1 cellular context compared by ENCODE assay signal in the genomic region with DNA sequence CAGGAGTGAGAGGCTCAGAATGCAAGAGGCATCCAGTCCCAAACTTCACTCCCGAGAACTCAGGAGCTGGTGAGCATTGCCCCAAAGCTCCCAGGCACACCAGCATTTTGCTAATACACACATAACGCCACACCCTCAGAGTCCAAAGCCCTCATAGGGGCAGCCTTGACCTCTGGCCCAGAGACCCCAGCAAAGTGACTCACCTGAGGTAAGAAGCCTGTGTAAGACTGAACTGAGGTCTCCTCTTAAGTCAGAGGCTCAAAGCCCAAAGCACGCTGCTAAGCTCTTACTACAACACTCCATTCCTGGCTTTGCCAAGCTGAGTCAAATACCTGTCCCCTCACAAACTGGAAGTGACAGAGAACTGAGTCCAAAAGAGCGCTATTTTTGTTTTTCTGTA.
TF ChIP-seq lines count a peak whose summit lies in the region.

No MANE protein-coding gene starts in this region.

TF ChIP-seq in HepG2, 621 proteins besides CTCF, POLR2A, EP300 and RAD21 (continued from another document):
- TF ChIP-seq ZBTB7A (CRISPR knock-in tag; IDR thresholded peaks at IDR 0.05) (no peak; the same call in 1 of the 2 replicates), KDM5B (CRISPR knock-in tag; IDR thresholded peaks at IDR 0.05; ENCODE audit: borderline replicate concordance) (0 out of 2 replicates have a peak, but pooled peaks have one; percentile 20)
TF ChIP-seq in HepG2: peak in this region for 10.
